In genomic region chr19:33778089-33778791, GRCh38 we compare ENCODE assay signal across 1 cellular context.
A peak's percentile ranks its signal among the peaks of the same experiment; 100 is the strongest.
TF ChIP-seq lines count a peak whose summit lies in the region.

No MANE protein-coding gene starts in this region.

TF ChIP-seq in HepG2, 621 proteins besides CTCF, POLR2A, EP300 and RAD21 (continued from another document and continues in another):
- TF ChIP-seq CSRNP1 (CRISPR knock-in tag; IDR thresholded peaks at IDR 0.05) (0 out of 2 replicates have a peak, but pooled peaks have one; percentile 33), ZNF619 (CRISPR knock-in tag; IDR thresholded peaks at IDR 0.05) (peak; percentile 76; the same call in 1 of the 2 replicates), KLF16 (CRISPR knock-in tag; IDR thresholded peaks at IDR 0.05) (peak in 1 of 2 experiments; percentile 54; a peak in 1 of 4 replicates), ATF1 (CRISPR knock-in tag; IDR thresholded peaks at IDR 0.05) (no peak), HOXA5 (CRISPR knock-in tag; IDR thresholded peaks at IDR 0.05) (peak; percentile 73; the same call in 1 of the 2 replicates), SMYD3 (CRISPR knock-in tag; IDR thresholded peaks at IDR 0.05) (no peak), ZMAT5 (CRISPR knock-in tag; IDR thresholded peaks at IDR 0.05; ENCODE audit: borderline replicate concordance, low read depth) (no peak), ARHGAP35 (CRISPR knock-in tag; IDR thresholded peaks at IDR 0.05; ENCODE audit: borderline replicate concordance) (no peak), SOX13 (IDR thresholded peaks at IDR 0.05) (no peak), SOX13 (CRISPR knock-in tag; conservative IDR thresholded peaks at IDR 0.05 in 1 of 2, IDR thresholded peaks at IDR 0.05 in 1 of 2) (no peak), SNAPC5 (CRISPR knock-in tag; IDR thresholded peaks at IDR 0.05; ENCODE audit: borderline replicate concordance) (no peak), ZNF280B (CRISPR knock-in tag; IDR thresholded peaks at IDR 0.05; ENCODE audit: borderline replicate concordance) (no peak), FOXM1 (CRISPR knock-in tag; IDR thresholded peaks at IDR 0.05) (no peak), RBM22 (optimal IDR thresholded peaks at IDR 0.05; ENCODE audit: low read length) (no peak), ZHX1 (CRISPR knock-in tag; IDR thresholded peaks at IDR 0.05; ENCODE audit: low read depth) (no peak), HNRNPLL (IDR thresholded peaks at IDR 0.05; ENCODE audit: low read depth, low read length, poor library complexity, severe bottlenecking) (peak; percentile 64), DBP (CRISPR knock-in tag; IDR thresholded peaks at IDR 0.05; ENCODE audit: not compliant biosample characterization) (peak; percentile 51), TBX3 (IDR thresholded peaks at IDR 0.05; ENCODE audit: borderline replicate concordance) (no peak), MBD4 (IDR thresholded peaks at IDR 0.05; ENCODE audit: borderline replicate concordance, low read length) (no peak), TIGD3 (CRISPR knock-in tag; IDR thresholded peaks at IDR 0.05; ENCODE audit: borderline replicate concordance) (no peak), NPAS2 (CRISPR knock-in tag; IDR thresholded peaks at IDR 0.05; ENCODE audit: borderline replicate concordance) (no peak), CREB1 (IDR thresholded peaks at IDR 0.05) (no peak), CREB1 (CRISPR knock-in tag; IDR thresholded peaks at IDR 0.05) (no peak), NR2F6 (IDR thresholded peaks at IDR 0.05) (no peak), NR2F6 (CRISPR knock-in tag; IDR thresholded peaks at IDR 0.05) (no peak), HBP1 (CRISPR knock-in tag; IDR thresholded peaks at IDR 0.05; ENCODE audit: low read depth) (no peak), SPEN (CRISPR knock-in tag; IDR thresholded peaks at IDR 0.05; ENCODE audit: low read depth) (peak; percentile 70), RNF2 (conservative IDR thresholded peaks at IDR 0.05; ENCODE audit: low read depth) (0 out of 2 replicates have a peak, but pooled peaks have one; percentile 19), SATB2 (CRISPR knock-in tag; IDR thresholded peaks at IDR 0.05) (no peak), MXD1 (CRISPR knock-in tag; IDR thresholded peaks at IDR 0.05) (peak; percentile 50; the same call in 1 of the 2 replicates), ZNF34 (CRISPR knock-in tag; IDR thresholded peaks at IDR 0.05; ENCODE audit: borderline replicate concordance) (no peak), FLYWCH1 (CRISPR knock-in tag; IDR thresholded peaks at IDR 0.05) (no peak), GFI1 (CRISPR knock-in tag; IDR thresholded peaks at IDR 0.05; ENCODE audit: borderline replicate concordance) (0 out of 2 replicates have a peak, but pooled peaks have one; percentile 19), GRHL1 (CRISPR knock-in tag; conservative IDR thresholded peaks at IDR 0.05) (no peak), ZNF496 (CRISPR knock-in tag; IDR thresholded peaks at IDR 0.05; ENCODE audit: insufficient replicate concordance) (no peak), ZNF768 (CRISPR knock-in tag; IDR thresholded peaks at IDR 0.05) (peak; percentile 71; the same call in 1 of the 2 replicates), ELF3 (CRISPR knock-in tag; IDR thresholded peaks at IDR 0.05) (peak; percentile 52; the same call in 1 of the 2 replicates), ZNF331 (CRISPR knock-in tag; IDR thresholded peaks at IDR 0.05) (peak; percentile 52; the same call in 1 of the 2 replicates), ELF4 (CRISPR knock-in tag; IDR thresholded peaks at IDR 0.05; ENCODE audit: borderline replicate concordance) (no peak), ZNF510 (CRISPR knock-in tag; IDR thresholded peaks at IDR 0.05; ENCODE audit: low read depth) (no peak), MLLT10 (CRISPR knock-in tag; IDR thresholded peaks at IDR 0.05) (no peak), HOMEZ (CRISPR knock-in tag; IDR thresholded peaks at IDR 0.05; ENCODE audit: low read depth) (no peak), ZBTB4 (CRISPR knock-in tag; IDR thresholded peaks at IDR 0.05; ENCODE audit: borderline replicate concordance) (no peak)
